Comparison of ENCODE assay signal across 19 cellular contexts in the genomic region with DNA sequence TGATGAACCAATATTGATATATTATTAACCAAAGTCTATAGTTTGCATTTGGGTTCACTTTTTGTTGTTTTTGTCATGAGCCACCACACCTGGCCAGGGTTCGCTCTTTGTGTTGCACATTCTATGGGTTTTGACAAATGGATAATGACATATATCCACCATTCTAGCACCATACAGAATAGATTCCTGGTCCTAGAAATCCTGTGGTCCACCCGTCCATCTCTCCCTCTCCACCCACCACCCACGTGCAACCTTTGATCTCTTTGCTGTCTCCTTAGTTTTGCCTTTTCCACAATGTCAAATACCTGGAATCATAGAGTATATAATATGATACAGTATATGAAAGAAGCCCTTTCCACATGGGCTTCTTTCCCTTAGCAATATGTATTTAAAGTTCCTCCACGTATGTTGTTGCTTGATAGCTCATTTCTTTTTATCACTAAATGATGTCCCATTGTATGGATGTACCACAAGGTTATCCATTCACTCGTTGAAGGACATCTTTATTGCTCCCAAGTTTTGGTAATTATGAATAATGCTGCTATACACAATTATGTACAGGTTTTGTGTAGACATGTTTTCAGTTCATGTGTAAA. TPM values are rescaled to one million over a fixed set of nuclear protein-coding genes. Genes with fewer than 3 reads are reported as not detected.
DNase-seq lines count a peak whose midpoint lies in the region; ATAC-seq, FAIRE-seq and TF ChIP-seq lines count a peak whose summit lies in the region.
"Had no signal": no experiment of that assay in that cellular context is flagged by ENCODE, and none has a peak within 500 bp of the region (broad histone marks: within the 10 kb centered on the region; RNA-seq: fewer than 3 reads in every experiment).

No MANE protein-coding gene starts in this region.

- H3K27ac Mint-ChIP-seq in activated CD8-positive, alpha-beta memory T cell treated with anti-CD3 and anti-CD28 coated beads, Interleukin-2, amount 10 ng/mL, durations not matched to agents 7 days and 5 days = no peak overlapping the region
- peak overlapping the region; percentile 49 for H3K27ac Mint-ChIP-seq in stimulated activated naive B cell treated with anti-CD40 and anti-IgM and Interleukin-4, amounts not matched to agents 10 μg/mL and 1 μg/mL and 100 μg/mL, for 72 hours

- H3K27me3 Mint-ChIP-seq in activated CD8-positive, alpha-beta memory T cell treated with anti-CD3 and anti-CD28 coated beads, Interleukin-2, amount 10 ng/mL, durations not matched to agents 7 days and 5 days = peaks cover 3% of the 10 kb centered on the region
- H3K27me3 Mint-ChIP-seq in stimulated activated naive B cell treated with anti-CD40 and anti-IgM and Interleukin-4, amounts not matched to agents 10 μg/mL and 1 μg/mL and 100 μg/mL, for 72 hours = no peaks in the 10 kb centered on the region

- peaks cover 12% of the 10 kb centered on the region for H3K4me1 Mint-ChIP-seq in activated CD8-positive, alpha-beta memory T cell treated with anti-CD3 and anti-CD28 coated beads, Interleukin-2, amount 10 ng/mL, durations not matched to agents 7 days and 5 days
- peaks cover 5 to 7% of the 10 kb centered on the region in 2 donors for H3K4me1 Mint-ChIP-seq in stimulated activated naive B cell treated with anti-CD40 and anti-IgM and Interleukin-4, amounts not matched to agents 10 μg/mL and 1 μg/mL and 100 μg/mL, for 72 hours

- ATAC-seq in activated CD8-positive, alpha-beta memory T cell treated with anti-CD3 and anti-CD28 coated beads, Interleukin-2, amount 10 ng/mL, durations not matched to agents 7 days and 5 days = peak; percentile 20
- ATAC-seq in stimulated activated naive B cell treated with anti-CD40 and anti-IgM and Interleukin-4, amounts not matched to agents 10 μg/mL and 1 μg/mL and 100 μg/mL, for 72 hours (replicated peaks) = peak in 1 of 2 donors; percentile 12

- no peak for DNase-seq in activated CD8-positive, alpha-beta memory T cell treated with anti-CD3 and anti-CD28 coated beads, Interleukin-2, amount 10 ng/mL, durations not matched to agents 7 days and 5 days
- no peak for DNase-seq in activated CD8-positive, alpha-beta memory T cell treated with anti-CD3 and anti-CD28 coated beads, Interleukin-2, amount 50 U/mL, for 4 hours
- DNase-seq in GM12892 (ENCODE audit: insufficient read length) = no peak
- peak; percentile 27 for DNase-seq in SW480 (ENCODE audit: low spot score)
- no peak for DNase-seq in stimulated activated naive B cell treated with anti-CD40 and anti-IgM and Interleukin-4, amounts not matched to agents 10 μg/mL and 1 μg/mL and 100 μg/mL, for 72 hours
- DNase-seq in GDM1 (lab: John Stamatoyannopoulos, UW) = no peak
- no peak for DNase-seq in T-helper 1 cell
- DNase-seq: C1 segment of cervical spinal cord; CD8-positive, alpha-beta memory T cell; MV-4-11; NCI-H1694 treated with DMSO at 0.1 percent for 48 hours; NCI-H2227 treated with DMSO at 0.1 percent for 48 hours; NCI-H510A treated with DMSO at 0.1 percent for 48 hours; NCI-H774; PC-9 had no signal

- FAIRE-seq in GM12892 (lab: Jason Lieb, UNC) = no peak
- FAIRE-seq: D721Med, G401.6, GM18507, H1 had no signal

- TF ChIP-seq POLR2A in GM12892 (IDR thresholded peaks at IDR 0.05; ENCODE audit: low read depth, low read length) = peak; percentile 29; the same call in 1 of the 2 replicates

- peaks cover 26% of the 10 kb centered on the region for H3K36me3 Mint-ChIP-seq in activated CD8-positive, alpha-beta memory T cell treated with anti-CD3 and anti-CD28 coated beads, Interleukin-2, amount 10 ng/mL, durations not matched to agents 7 days and 5 days
- H3K36me3 Mint-ChIP-seq in stimulated activated naive B cell treated with anti-CD40 and anti-IgM and Interleukin-4, amounts not matched to agents 10 μg/mL and 1 μg/mL and 100 μg/mL, for 72 hours = peaks cover 5 to 26% of the 10 kb centered on the region in 2 donors

- CTCF ChIA-PET in activated CD8-positive, alpha-beta memory T cell treated with anti-CD3 and anti-CD28 coated beads, Interleukin-2, amount 10 ng/mL, durations not matched to agents 7 days and 5 days (lab: Charles Lee) = interaction anchor here (0.7 to 1.8 kb wide), 4 partner anchors 14 to 621 kb away, joined by 3 to 8 read pairs (median 4); no protein-coding TSS in a partner anchor

- H3K4me3 Mint-ChIP-seq in activated CD8-positive, alpha-beta memory T cell treated with anti-CD3 and anti-CD28 coated beads, Interleukin-2, amount 10 ng/mL, durations not matched to agents 7 days and 5 days = no peak overlapping the region
- no peak overlapping the region for H3K4me3 Mint-ChIP-seq in stimulated activated naive B cell treated with anti-CD40 and anti-IgM and Interleukin-4, amounts not matched to agents 10 μg/mL and 1 μg/mL and 100 μg/mL, for 72 hours
- H3K4me3 Mint-ChIP-seq: CD8-positive, alpha-beta memory T cell had no signal

- H3K9me3 Mint-ChIP-seq in activated CD8-positive, alpha-beta memory T cell treated with anti-CD3 and anti-CD28 coated beads, Interleukin-2, amount 10 ng/mL, durations not matched to agents 7 days and 5 days (ENCODE audit: low read depth) = no peaks in the 10 kb centered on the region
- H3K9me3 Mint-ChIP-seq in stimulated activated naive B cell treated with anti-CD40 and anti-IgM and Interleukin-4, amounts not matched to agents 10 μg/mL and 1 μg/mL and 100 μg/mL, for 72 hours = no peaks in the 10 kb centered on the region
- H3K9me3 Mint-ChIP-seq: CD8-positive, alpha-beta memory T cell had no signal

RNA-seq across cellular contexts. Expression of a gene that starts 7.4 kb away (rescaled TPM):
- total RNA-seq in activated CD8-positive, alpha-beta memory T cell treated with anti-CD3 and anti-CD28 coated beads, Interleukin-2, amount 10 ng/mL, durations not matched to agents 7 days and 5 days = 1,000 to 10,000 TPM in 1 of 2 experiments, 100 to 1,000 TPM in 1; 778 to 1,078 TPM
- polyA plus RNA-seq in GM12892 (2012; ENCODE audit: missing spikeins) = 4,639 TPM

RNA-seq across cellular contexts. Expression of a gene that starts 16.7 kb away (rescaled TPM):
- 100 to 1,000 TPM in 1 of 2 experiments, 10 to 100 TPM in 1; 90.9 to 118 TPM for total RNA-seq in activated CD8-positive, alpha-beta memory T cell treated with anti-CD3 and anti-CD28 coated beads, Interleukin-2, amount 10 ng/mL, durations not matched to agents 7 days and 5 days
- 36.7 TPM for polyA plus RNA-seq in GM12892 (2012; ENCODE audit: missing spikeins)

RNA-seq across cellular contexts. Expression of a gene that starts 19.8 kb away (rescaled TPM):
- 10 to 100 TPM; 49.3 to 55.4 TPM for total RNA-seq in activated CD8-positive, alpha-beta memory T cell treated with anti-CD3 and anti-CD28 coated beads, Interleukin-2, amount 10 ng/mL, durations not matched to agents 7 days and 5 days
- 21.9 TPM for polyA plus RNA-seq in GM12892 (2012; ENCODE audit: missing spikeins)
